Comparison of ENCODE assay signal across 1 cellular context in genomic region chr13:73251866-73252265, GRCh38.
TF ChIP-seq lines count a peak whose summit lies in the region.

No MANE protein-coding gene starts in this region.

TF ChIP-seq in GM23338, 12 proteins besides CTCF, POLR2A, EP300 and RAD21 (continued from another document):
- TF ChIP-seq, protein P1, sequence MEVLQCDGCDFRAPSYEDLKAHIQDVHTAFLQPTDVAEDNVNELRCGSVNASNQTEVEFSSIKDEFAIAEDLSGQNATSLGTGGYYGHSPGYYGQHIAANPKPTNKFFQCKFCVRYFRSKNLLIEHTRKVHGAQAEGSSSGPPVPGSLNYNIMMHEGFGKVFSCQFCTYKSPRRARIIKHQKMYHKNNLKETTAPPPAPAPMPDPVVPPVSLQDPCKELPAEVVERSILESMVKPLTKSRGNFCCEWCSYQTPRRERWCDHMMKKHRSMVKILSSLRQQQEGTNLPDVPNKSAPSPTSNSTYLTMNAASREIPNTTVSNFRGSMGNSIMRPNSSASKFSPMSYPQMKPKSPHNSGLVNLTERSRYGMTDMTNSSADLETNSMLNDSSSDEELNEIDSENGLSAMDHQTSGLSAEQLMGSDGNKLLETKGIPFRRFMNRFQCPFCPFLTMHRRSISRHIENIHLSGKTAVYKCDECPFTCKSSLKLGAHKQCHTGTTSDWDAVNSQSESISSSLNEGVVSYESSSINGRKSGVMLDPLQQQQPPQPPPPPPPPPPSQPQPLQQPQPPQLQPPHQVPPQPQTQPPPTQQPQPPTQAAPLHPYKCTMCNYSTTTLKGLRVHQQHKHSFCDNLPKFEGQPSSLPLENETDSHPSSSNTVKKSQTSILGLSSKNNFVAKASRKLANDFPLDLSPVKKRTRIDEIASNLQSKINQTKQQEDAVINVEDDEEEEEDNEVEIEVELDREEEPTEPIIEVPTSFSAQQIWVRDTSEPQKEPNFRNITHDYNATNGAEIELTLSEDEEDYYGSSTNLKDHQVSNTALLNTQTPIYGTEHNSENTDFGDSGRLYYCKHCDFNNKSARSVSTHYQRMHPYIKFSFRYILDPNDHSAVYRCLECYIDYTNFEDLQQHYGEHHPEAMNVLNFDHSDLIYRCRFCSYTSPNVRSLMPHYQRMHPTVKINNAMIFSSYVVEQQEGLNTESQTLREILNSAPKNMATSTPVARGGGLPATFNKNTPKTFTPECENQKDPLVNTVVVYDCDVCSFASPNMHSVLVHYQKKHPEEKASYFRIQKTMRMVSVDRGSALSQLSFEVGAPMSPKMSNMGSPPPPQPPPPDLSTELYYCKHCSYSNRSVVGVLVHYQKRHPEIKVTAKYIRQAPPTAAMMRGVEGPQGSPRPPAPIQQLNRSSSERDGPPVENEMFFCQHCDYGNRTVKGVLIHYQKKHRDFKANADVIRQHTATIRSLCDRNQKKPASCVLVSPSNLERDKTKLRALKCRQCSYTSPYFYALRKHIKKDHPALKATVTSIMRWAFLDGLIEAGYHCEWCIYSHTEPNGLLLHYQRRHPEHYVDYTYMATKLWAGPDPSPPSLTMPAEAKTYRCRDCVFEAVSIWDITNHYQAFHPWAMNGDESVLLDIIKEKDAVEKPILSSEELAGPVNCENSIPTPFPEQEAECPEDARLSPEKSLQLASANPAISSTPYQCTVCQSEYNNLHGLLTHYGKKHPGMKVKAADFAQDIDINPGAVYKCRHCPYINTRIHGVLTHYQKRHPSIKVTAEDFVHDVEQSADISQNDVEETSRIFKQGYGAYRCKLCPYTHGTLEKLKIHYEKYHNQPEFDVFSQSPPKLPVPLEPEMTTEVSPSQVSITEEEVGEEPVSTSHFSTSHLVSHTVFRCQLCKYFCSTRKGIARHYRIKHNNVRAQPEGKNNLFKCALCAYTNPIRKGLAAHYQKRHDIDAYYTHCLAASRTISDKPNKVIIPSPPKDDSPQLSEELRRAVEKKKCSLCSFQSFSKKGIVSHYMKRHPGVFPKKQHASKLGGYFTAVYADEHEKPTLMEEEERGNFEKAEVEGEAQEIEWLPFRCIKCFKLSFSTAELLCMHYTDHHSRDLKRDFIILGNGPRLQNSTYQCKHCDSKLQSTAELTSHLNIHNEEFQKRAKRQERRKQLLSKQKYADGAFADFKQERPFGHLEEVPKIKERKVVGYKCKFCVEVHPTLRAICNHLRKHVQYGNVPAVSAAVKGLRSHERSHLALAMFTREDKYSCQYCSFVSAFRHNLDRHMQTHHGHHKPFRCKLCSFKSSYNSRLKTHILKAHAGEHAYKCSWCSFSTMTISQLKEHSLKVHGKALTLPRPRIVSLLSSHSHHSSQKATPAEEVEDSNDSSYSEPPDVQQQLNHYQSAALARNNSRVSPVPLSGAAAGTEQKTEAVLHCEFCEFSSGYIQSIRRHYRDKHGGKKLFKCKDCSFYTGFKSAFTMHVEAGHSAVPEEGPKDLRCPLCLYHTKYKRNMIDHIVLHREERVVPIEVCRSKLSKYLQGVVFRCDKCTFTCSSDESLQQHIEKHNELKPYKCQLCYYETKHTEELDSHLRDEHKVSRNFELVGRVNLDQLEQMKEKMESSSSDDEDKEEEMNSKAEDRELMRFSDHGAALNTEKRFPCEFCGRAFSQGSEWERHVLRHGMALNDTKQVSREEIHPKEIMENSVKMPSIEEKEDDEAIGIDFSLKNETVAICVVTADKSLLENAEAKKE (CRISPR knock-in tag; IDR thresholded peaks at IDR 0.05): no peak
- TF ChIP-seq ETS1 (IDR thresholded peaks at IDR 0.05): no peak
- TF ChIP-seq CREB1 (CRISPR knock-in tag; IDR thresholded peaks at IDR 0.05; ENCODE audit: low read depth): no peak
- no peak for TF ChIP-seq POLR2AphosphoS5 (IDR thresholded peaks at IDR 0.05; ENCODE audit: low read depth)
- no peak for TF ChIP-seq EZH2 (IDR thresholded peaks at IDR 0.05; ENCODE audit: low read depth, unreplicated experiment)
